In the genomic region with DNA sequence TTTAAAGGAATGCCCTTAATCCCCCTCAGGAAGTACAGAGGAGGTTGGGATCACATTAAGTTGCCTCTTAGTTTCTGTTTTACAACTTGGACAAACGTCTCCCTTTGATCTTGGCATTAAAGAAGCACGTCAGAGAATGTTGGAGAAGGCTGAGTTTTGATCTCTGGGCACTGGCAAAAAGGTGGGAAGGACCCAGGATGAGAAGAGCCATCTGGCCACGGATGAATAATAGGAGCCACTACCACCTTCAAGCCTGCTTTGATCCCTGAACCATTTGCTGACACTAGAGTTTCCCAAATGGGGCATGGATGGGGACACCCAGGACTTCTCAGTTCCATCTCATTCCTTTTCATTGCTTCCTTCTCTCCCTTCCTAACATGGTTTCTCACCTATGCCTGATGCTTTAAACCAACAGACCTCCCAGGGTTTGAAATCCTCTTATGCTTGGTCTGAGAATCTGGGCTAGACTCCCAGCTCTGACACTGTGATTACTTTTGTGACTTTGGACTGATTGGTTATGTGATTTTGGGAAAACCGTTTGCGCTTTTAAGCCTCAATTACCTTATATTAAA, we compare ENCODE assay signal across 14 cellular contexts. TPM values are rescaled to one million over a fixed set of nuclear protein-coding genes. Genes with fewer than 3 reads are reported as not detected.
DNase-seq lines count a peak whose midpoint lies in the region; ATAC-seq and TF ChIP-seq lines count a peak whose summit lies in the region.
"Had no signal": no experiment of that assay in that cellular context is flagged by ENCODE, and none has a peak within 500 bp of the region (broad histone marks: within the 10 kb centered on the region; RNA-seq: fewer than 3 reads in every experiment).

No MANE protein-coding gene starts in this region.

- no peak overlapping the region for H3K4me3 ChIP-seq in cardiac muscle cell
- H3K4me3 ChIP-seq in left ventricle myocardium inferior, result no peak overlapping the region

- H3K4me3 Mint-ChIP-seq in brain (peak overlapping the region in 1 of 5 experiments; percentile 60), nephron progenitor cell (no peak overlapping the region)

- H3K27ac Mint-ChIP-seq in brain, result peak overlapping the region in 3 of 5 experiments; percentile 32 to 90 (median 64)
- H3K27ac Mint-ChIP-seq in nephron progenitor cell, result peak overlapping the region; percentile 77

- ATAC-seq in GM18907 (IDR thresholded peaks at IDR 0.05; ENCODE audit: unreplicated experiment), result no peak

- H3K9me3 ChIP-seq in cardiac muscle cell (ENCODE audit: low read depth), result no peaks in the 10 kb centered on the region
- no peaks in the 10 kb centered on the region for H3K9me3 ChIP-seq in left ventricle myocardium inferior (replicated peaks)

- intact Hi-C loops in left ventricle myocardium inferior (cut with micrococcal nuclease), result no loop called here

- DNase-seq in cardiac muscle cell (ENCODE audit: low read depth in 1 of 2, low spot score in 1 of 2) (no peak), left ventricle myocardium inferior (no peak), nephron progenitor cell (no peak), COR-L47 (lab: John Stamatoyannopoulos, UW) (no peak), Ammon's horn (ENCODE audit: low spot score) (no peak)
- no peak for DNase-seq in NK-92 treated with Interleukin-12 subunit alpha and Interleukin-12 subunit beta, amount 100 ng/mL, for 24 hours (lab: John Stamatoyannopoulos, UW)
- DNase-seq: CD4-positive, CD25-positive, alpha-beta regulatory T cell; DMS 273 treated with DMSO at 0.1 percent for 48 hours; Kasumi-1; NCI-H1930; NCI-H774; SIG-M5 had no signal

- H3K36me3 Mint-ChIP-seq in brain (peaks cover 17% of the 10 kb centered on the region), nephron progenitor cell (ENCODE audit: low read depth) (peaks cover 27% of the 10 kb centered on the region)

- no peaks in the 10 kb centered on the region for H3K9me3 Mint-ChIP-seq in brain
- H3K9me3 Mint-ChIP-seq in nephron progenitor cell, result peaks cover under 1% of the 10 kb centered on the region
- H3K9me3 Mint-ChIP-seq: CD4-positive, CD25-positive, alpha-beta regulatory T cell had no signal

- TF ChIP-seq CTCF in cardiac muscle cell (IDR thresholded peaks at IDR 0.05; ENCODE audit: low read depth, low read length), result no peak
- TF ChIP-seq CTCF in left ventricle myocardium inferior (IDR thresholded peaks at IDR 0.05; ENCODE audit: borderline replicate concordance), result no peak
- TF ChIP-seq CTCF in brain (conservative IDR thresholded peaks at IDR 0.05), result no peak
- no peak for TF ChIP-seq CTCF in nephron progenitor cell (IDR thresholded peaks at IDR 0.05)

- H3K4me1 Mint-ChIP-seq in brain (peaks cover 64% of the 10 kb centered on the region), nephron progenitor cell (peaks cover 68% of the 10 kb centered on the region)

- H3K4me1 ChIP-seq in cardiac muscle cell (ENCODE audit: low read depth) (peaks cover 22% of the 10 kb centered on the region), left ventricle myocardium inferior (peaks cover 78% of the 10 kb centered on the region)

- H3K36me3 ChIP-seq in cardiac muscle cell, result no peaks in the 10 kb centered on the region
- H3K36me3 ChIP-seq in left ventricle myocardium inferior, result no peaks in the 10 kb centered on the region

- H3K27me3 ChIP-seq in cardiac muscle cell (no peaks in the 10 kb centered on the region), left ventricle myocardium inferior (ENCODE audit: low read depth) (no peaks in the 10 kb centered on the region)

- H3K27ac ChIP-seq in cardiac muscle cell (peak overlapping the region; percentile 50), left ventricle myocardium inferior (replicated peaks) (no peak overlapping the region)

- peaks cover 2% of the 10 kb centered on the region for H3K27me3 Mint-ChIP-seq in brain
- H3K27me3 Mint-ChIP-seq in nephron progenitor cell (ENCODE audit: low read depth, poor library complexity), result no peaks in the 10 kb centered on the region
- H3K27me3 Mint-ChIP-seq: CD4-positive, CD25-positive, alpha-beta regulatory T cell had no signal

RNA-seq across cellular contexts. Expression of gene TM9SF4, which starts 5.8 kb away (rescaled TPM):
- total RNA-seq in cardiac muscle cell, result 38.9 and 52.5 TPM in 2 replicates
- 54.6 and 71.3 TPM in 2 replicates for polyA plus RNA-seq in cardiac muscle cell
- total RNA-seq in left ventricle myocardium inferior, result 27.0 TPM
- 42.2 TPM for polyA plus RNA-seq in brain (ENCODE audit: insufficient read depth, low read depth, low replicate concordance)
